In the genomic region with DNA sequence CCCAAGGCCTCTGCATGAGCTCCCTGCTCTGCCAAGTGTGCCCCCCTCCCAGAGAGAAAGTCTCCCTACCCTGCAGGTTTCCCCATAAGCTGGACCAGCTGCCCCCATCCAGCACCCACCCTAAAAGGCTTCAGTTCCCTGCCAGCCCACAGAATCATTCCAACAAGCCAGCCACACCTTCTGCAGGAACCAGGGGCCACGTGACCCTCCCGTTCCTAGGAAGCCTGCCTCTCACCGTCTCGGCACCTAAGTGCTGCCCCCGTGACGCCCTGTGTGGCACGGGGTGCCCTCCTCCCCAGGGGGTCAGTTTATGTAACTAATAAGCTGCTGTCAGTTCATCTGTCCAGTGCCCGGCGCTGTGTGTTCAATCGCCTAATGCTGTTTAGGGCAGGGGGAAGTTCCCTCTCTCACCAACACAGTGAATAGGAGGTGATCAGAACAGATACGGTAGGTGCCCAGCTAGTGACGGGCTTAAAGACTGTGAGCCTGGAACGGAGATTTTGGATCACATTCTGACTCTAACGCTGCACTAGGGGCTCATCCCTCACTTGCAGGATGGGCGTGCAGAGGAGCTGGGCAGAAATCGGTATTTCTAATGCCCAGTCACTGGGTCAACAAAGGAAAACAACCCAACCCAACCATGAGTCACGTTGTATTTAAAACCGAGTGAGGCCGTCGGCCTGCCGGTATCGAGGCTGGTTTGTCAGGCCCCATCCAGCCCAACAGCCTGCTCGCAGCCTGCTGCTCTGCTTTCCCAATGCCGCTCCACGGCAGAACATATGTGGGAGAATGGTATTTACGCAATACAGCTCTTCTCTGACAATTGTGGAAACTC, we compare ENCODE assay signal across 15 cellular contexts. TPM values are rescaled to one million over a fixed set of nuclear protein-coding genes. Genes with fewer than 3 reads are reported as not detected.
A peak's percentile ranks its signal among the peaks of the same experiment; 100 is the strongest.
DNase-seq lines count a peak whose midpoint lies in the region; ATAC-seq and TF ChIP-seq lines count a peak whose summit lies in the region.
"Had no signal": no experiment of that assay in that cellular context is flagged by ENCODE, and none has a peak within 500 bp of the region (broad histone marks: within the 10 kb centered on the region; RNA-seq: fewer than 3 reads in every experiment).

No MANE protein-coding gene starts in this region.

- BruUV-seq in HCT116 (replicated peaks; lab: Mats Ljungman, UMichigan) (no TSS peak), PC-9 (replicated peaks; lab: Mats Ljungman, UMichigan) (no TSS peak)

- H3K36me3 Mint-ChIP-seq in osteocyte (ENCODE audit: unreplicated experiment), result peaks cover 60% of the 10 kb centered on the region
- H3K36me3 Mint-ChIP-seq: CD8-positive, alpha-beta T cell had no signal

- TF ChIP-seq CTCF in HCT116 (IDR thresholded peaks at IDR 0.05 in 2 of 3, conservative IDR thresholded peaks at IDR 0.05 in 1 of 3; ENCODE audit: borderline replicate concordance in 1 of 3, insufficient read depth in 1 of 3, low read depth in 2 of 3, low read length in 2 of 3) (no peak), PC-9 (conservative IDR thresholded peaks at IDR 0.05) (no peak), brain microvascular endothelial cell (IDR thresholded peaks at IDR 0.05; ENCODE audit: low read depth, low read length, missing control alignments) (no peak), osteocyte (IDR thresholded peaks at IDR 0.05) (no peak)

- peaks cover 11% of the 10 kb centered on the region; the same call in 1 of the 2 replicates for H3F3A ChIP-seq in PC-9 (ENCODE audit: insufficient read depth, low read depth)

- H3K4me1 ChIP-seq in HCT116 (ENCODE audit: control insufficient read depth in 1 of 2, insufficient read depth in 2 of 2, low read length in 2 of 2) (peaks cover 15 to 23% of the 10 kb centered on the region in 2 experiments), PC-9 (replicated peaks; ENCODE audit: insufficient read depth) (peaks cover 36% of the 10 kb centered on the region)
- H3K4me1 ChIP-seq: BE2C had no signal

- peak overlapping the region; percentile 92 for H2AFZ ChIP-seq in HCT116 (ENCODE audit: low read depth, low read length, poor library complexity, severe bottlenecking)
- peak overlapping the region; percentile 55 for H2AFZ ChIP-seq in PC-9

- peak overlapping the region; percentile 95 for H3K4me2 ChIP-seq in HCT116 (ENCODE audit: low read length)
- H3K4me2 ChIP-seq in PC-9, result peak overlapping the region; percentile 90

- H3K27ac ChIP-seq in HCT116 (ENCODE audit: low read depth, low read length), result peak overlapping the region; percentile 23
- H3K27ac ChIP-seq in PC-9, result peak overlapping the region; percentile 86
- no peak overlapping the region for H3K27ac ChIP-seq in brain microvascular endothelial cell
- H3K27ac ChIP-seq: SK-N-MC had no signal

- in situ Hi-C loops in brain microvascular endothelial cell (cut with HindIII; ENCODE audit: low pct_ligation_motif_present, low sequenced_read_pairs), result no loop called here

- peak; percentile 54 for DNase-seq in HCT116 (ENCODE audit: low read depth, low spot score)
- peak; percentile 58 to 93 for DNase-seq in PC-9
- DNase-seq in brain microvascular endothelial cell, result peak; percentile 31
- DNase-seq in osteocyte (ENCODE audit: extremely low spot score, unreplicated experiment), result no peak
- no peak for DNase-seq in C1 segment of cervical spinal cord (lab: John Stamatoyannopoulos, UW)
- DNase-seq in NCI-H146 (lab: John Stamatoyannopoulos, UW), result no peak
- DNase-seq in DMS114 treated with DMSO at 0.1 percent for 48 hours (lab: John Stamatoyannopoulos, UW; ENCODE audit: unreplicated experiment), result no peak
- DNase-seq: BE2C; CD8-positive, alpha-beta T cell; DMS 273 treated with DMSO at 0.1 percent for 48 hours; Kasumi-1; NCI-H1417; NCI-H2029 treated with DMSO at 0.1 percent for 48 hours; NCI-H524 had no signal

- no peaks in the 10 kb centered on the region for H3K27me3 Mint-ChIP-seq in osteocyte (ENCODE audit: unreplicated experiment)

- no peaks in the 10 kb centered on the region for H3K9me3 ChIP-seq in HCT116 (ENCODE audit: control insufficient read depth in 1 of 2, insufficient read depth in 1 of 2, low read depth in 1 of 2, low read length in 2 of 2)
- H3K9me3 ChIP-seq in PC-9 (ENCODE audit: insufficient read depth, low read depth), result no peaks in the 10 kb centered on the region; the same call in 1 of the 2 replicates
- H3K9me3 ChIP-seq: BE2C had no signal

- H3K4me3 ChIP-seq in HCT116 (replicated peaks in 1 of 2; ENCODE audit: low read depth in 1 of 2, low read length in 2 of 2) (peak overlapping the region; percentile 41 to 59), PC-9 (peak overlapping the region; percentile 48), brain microvascular endothelial cell (ENCODE audit: low read depth, low read length) (no peak overlapping the region)
- H3K4me3 ChIP-seq: SK-N-MC had no signal

- H3K36me3 ChIP-seq in HCT116 (ENCODE audit: control insufficient read depth in 1 of 2, insufficient read depth in 2 of 2, low read length in 2 of 2), result no peaks in the 10 kb centered on the region
- no peaks in the 10 kb centered on the region for H3K36me3 ChIP-seq in PC-9 (ENCODE audit: low read depth)
- no peaks in the 10 kb centered on the region for H3K36me3 ChIP-seq in brain microvascular endothelial cell (replicated peaks)

- H3K79me2 ChIP-seq in HCT116 (ENCODE audit: insufficient read depth, low read length), result no peaks in the 10 kb centered on the region
- H3K79me2 ChIP-seq in PC-9 (ENCODE audit: low read depth), result no peaks in the 10 kb centered on the region

- peaks cover 2% of the 10 kb centered on the region for H3K4me1 Mint-ChIP-seq in osteocyte (ENCODE audit: unreplicated experiment)

- H3K27me3 ChIP-seq in HCT116 (ENCODE audit: insufficient read depth, low read length) (no peaks in the 10 kb centered on the region), PC-9 (ENCODE audit: insufficient read depth, low read depth) (no peaks in the 10 kb centered on the region), brain microvascular endothelial cell (replicated peaks) (no peaks in the 10 kb centered on the region)
- H3K27me3 ChIP-seq: BE2C had no signal

- peak overlapping the region; percentile 66 for H3K27ac Mint-ChIP-seq in osteocyte (ENCODE audit: unreplicated experiment)
- H3K27ac Mint-ChIP-seq: CD8-positive, alpha-beta T cell had no signal

- CTCF ChIA-PET in HCT116 (lab: Charles Lee), result no interaction called here
- CTCF ChIA-PET in PC-9 (lab: Charles Lee), result no interaction called here

- no peak overlapping the region for H3K4me3 Mint-ChIP-seq in osteocyte (ENCODE audit: unreplicated experiment)
- H3K4me3 Mint-ChIP-seq: CD8-positive, alpha-beta T cell had no signal

- RAD21 ChIA-PET in HCT116 (lab: Charles Lee; ENCODE audit: low non-redundant PET in 1 of 2, low total read pairs in 2 of 2, uncharacterized antibody in 2 of 2, unreplicated experiment in 2 of 2), result no interaction called here

- no peak for TF ChIP-seq POLR2A in HCT116 (IDR thresholded peaks at IDR 0.05; ENCODE audit: borderline replicate concordance, extremely low read depth, insufficient read depth, insufficient read length)

- no peak for TF ChIP-seq RAD21 in HCT116 (IDR thresholded peaks at IDR 0.05; ENCODE audit: low read depth)

- POLR2A ChIA-PET in HCT116 (lab: Charles Lee), result no interaction called here
- POLR2A ChIA-PET in PC-9 (lab: Charles Lee; ENCODE audit: unreplicated experiment), result interaction anchor here (0.6 kb wide), 1 partner anchor 110 kb away, joined by 3 read pairs; no protein-coding TSS in a partner anchor

- H3K9me3 Mint-ChIP-seq in osteocyte (ENCODE audit: unreplicated experiment), result no peaks in the 10 kb centered on the region
- H3K9me3 Mint-ChIP-seq: CD8-positive, alpha-beta T cell had no signal

- H3K9me2 ChIP-seq in HCT116 (ENCODE audit: insufficient read depth) (no peaks in the 10 kb centered on the region), PC-9 (ENCODE audit: insufficient read depth) (no peaks in the 10 kb centered on the region)

- H4K20me1 ChIP-seq in HCT116 (ENCODE audit: insufficient read depth) (no peaks in the 10 kb centered on the region), PC-9 (ENCODE audit: insufficient read depth) (no peaks in the 10 kb centered on the region)

- peak overlapping the region; percentile 59 for H3K9ac ChIP-seq in HCT116 (ENCODE audit: low read length)

- peak; percentile 86 for ATAC-seq in HCT116
- ATAC-seq: CD8-positive, alpha-beta T cell had no signal

- intact Hi-C loops in HCT116 (cut with micrococcal nuclease) (loop anchor here (5.0 to 10.0 kb wide), 2 partner anchors 97 to 464 kb away; partner anchors contain the start of genes CEP43 and RPS6KA2), PC-9 (cut with micrococcal nuclease; ENCODE audit: unreplicated experiment) (loop anchor here (2.0 kb wide), 1 partner anchor 90 kb away; no protein-coding TSS in a partner anchor)

TF ChIP-seq in HCT116, 20 proteins besides CTCF, POLR2A, EP300 and RAD21:
- 0 out of 2 replicates have a peak, but pooled peaks have one; percentile 58 for TF ChIP-seq JUND (IDR thresholded peaks at IDR 0.05)
- TF ChIP-seq POLR2AphosphoS5 (IDR thresholded peaks at IDR 0.05; ENCODE audit: low read depth, low read length), result no peak; the same call in 1 of the 2 replicates
- no peak for TF ChIP-seq EZH2phosphoT487 (IDR thresholded peaks at IDR 0.05; ENCODE audit: borderline replicate concordance)
- peak; percentile 22; the same call in 1 of the 2 replicates for TF ChIP-seq CBX3 (IDR thresholded peaks at IDR 0.05; ENCODE audit: low read depth)
- TF ChIP-seq FOSL1 (IDR thresholded peaks at IDR 0.05; ENCODE audit: low read depth), result peak; percentile 61
- TF ChIP-seq, protein P1, sequence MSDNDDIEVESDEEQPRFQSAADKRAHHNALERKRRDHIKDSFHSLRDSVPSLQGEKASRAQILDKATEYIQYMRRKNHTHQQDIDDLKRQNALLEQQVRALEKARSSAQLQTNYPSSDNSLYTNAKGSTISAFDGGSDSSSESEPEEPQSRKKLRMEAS (IDR thresholded peaks at IDR 0.05), result peak; percentile 75
- TF ChIP-seq ZNF274 (IDR thresholded peaks at IDR 0.05; ENCODE audit: low read depth, low read length), result no peak
- TF ChIP-seq SP1 (IDR thresholded peaks at IDR 0.05; ENCODE audit: low read depth), result peak; percentile 67
- no peak for TF ChIP-seq CEBPB (IDR thresholded peaks at IDR 0.05; ENCODE audit: low read depth)

RNA-seq across cellular contexts. Expression of gene RAMACL, which starts 56.0 kb away (rescaled TPM):
- total RNA-seq in HCT116 (2021; ENCODE audit: unreplicated experiment) (0.15 TPM), PC-9 (2021) (0.52 and 0.73 TPM in 2 replicates), osteocyte (2.5 and 3.6 TPM in 2 replicates)
- 0.05 and 0.08 TPM in 2 replicates for polyA plus RNA-seq in HCT116 (2012)

Comparison
In these comparisons a context has a peak if more than half of its experiments do, and no peak if none do; other contexts are left out.
1. DNase-seq: peak in HCT116 (single experiment), PC-9 (2 of 2) and brain microvascular endothelial cell (single experiment); none in osteocyte (single experiment), C1 segment of cervical spinal cord (0 of 14), NCI-H146 (single experiment) and DMS114 treated with DMSO at 0.1 percent for 48 hours (single experiment).